ENCODE assay signal across 8 cellular contexts in the genomic region with DNA sequence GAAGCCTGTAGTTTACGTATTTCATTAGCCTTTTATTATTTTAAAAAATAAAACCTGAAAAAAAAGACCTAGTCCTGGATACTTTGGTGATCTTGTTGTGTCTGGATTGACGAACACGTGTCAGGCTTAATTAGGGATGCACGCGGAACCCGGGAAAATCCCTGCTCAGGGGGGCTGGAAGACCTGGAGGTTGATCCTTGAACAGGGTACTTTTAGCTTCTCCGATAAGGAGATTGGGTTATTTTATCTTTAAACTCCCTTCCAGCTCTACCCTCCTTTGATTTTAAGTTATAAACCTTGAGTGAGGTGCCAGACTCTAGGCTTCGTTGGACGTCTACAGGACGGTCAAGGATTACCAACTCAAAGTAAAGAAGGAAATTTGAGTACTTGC. TPM values are rescaled to one million over a fixed set of nuclear protein-coding genes. Genes with fewer than 3 reads are reported as not detected.
A peak's percentile ranks its signal among the peaks of the same experiment; 100 is the strongest.
DNase-seq lines count a peak whose midpoint lies in the region; ATAC-seq and TF ChIP-seq lines count a peak whose summit lies in the region.

No MANE protein-coding gene starts in this region.

- peak overlapping the region; percentile 69 for H3K27ac ChIP-seq in DND-41 (ENCODE audit: low read length)
- H3K27ac ChIP-seq in RWPE2 (ENCODE audit: poor library complexity, severe bottlenecking): no peak overlapping the region
- no peak overlapping the region for H3K27ac ChIP-seq in cardiac muscle cell
- peak overlapping the region; percentile 92 to 96 (median 94) for H3K27ac ChIP-seq in gastrocnemius medialis

- TF ChIP-seq POLR2A in gastrocnemius medialis (IDR thresholded peaks at IDR 0.05): no peak

- in situ Hi-C loops in gastrocnemius medialis (cut with MboI; ENCODE audit: low sequenced_read_pairs in 4 of 4): no loop called here

- H3K9ac ChIP-seq in DND-41 (ENCODE audit: low read depth, low read length): peak overlapping the region; percentile 83

- peak overlapping the region; percentile 31 to 98; a peak in 3 of 4 replicates for H3K4me3 ChIP-seq in DND-41 (ENCODE audit: low read depth in 1 of 2, low read length in 2 of 2)
- H3K4me3 ChIP-seq in H7 (ENCODE audit: insufficient read depth, low read depth, low read length): peak overlapping the region; percentile 48
- H3K4me3 ChIP-seq in RWPE2 (ENCODE audit: severe bottlenecking): peak overlapping the region; percentile 57
- H3K4me3 ChIP-seq in cardiac muscle cell: peak overlapping the region; percentile 60
- peak overlapping the region; percentile 72 to 99 (median 89) for H3K4me3 ChIP-seq in gastrocnemius medialis

- ATAC-seq in DND-41 (ENCODE audit: insufficient read depth, low read depth): no peak
- ATAC-seq in RWPE2 (ENCODE audit: low read depth): peak; percentile 5
- peak; percentile 13 to 23 for ATAC-seq in gastrocnemius medialis

- H2AFZ ChIP-seq in DND-41 (ENCODE audit: low read depth, low read length): peak overlapping the region; percentile 95

- intact Hi-C loops in gastrocnemius medialis (cut with DNase I; ENCODE audit: low total_unique reads): loop anchor here (1.0 to 10.0 kb wide), 3 partner anchors 29 to 161 kb away; a partner anchor contains a TSS

- no peaks in the 10 kb centered on the region for H3K9me3 ChIP-seq in DND-41 (ENCODE audit: insufficient read depth, low read length, severe bottlenecking)
- no peaks in the 10 kb centered on the region for H3K9me3 ChIP-seq in RWPE2 (ENCODE audit: severe bottlenecking)
- H3K9me3 ChIP-seq in cardiac muscle cell (ENCODE audit: low read depth): no peaks in the 10 kb centered on the region
- H3K9me3 ChIP-seq in gastrocnemius medialis: no peaks in the 10 kb centered on the region

- H3K36me3 ChIP-seq in DND-41 (ENCODE audit: insufficient read depth, low read length): peaks cover 18% of the 10 kb centered on the region
- H3K36me3 ChIP-seq in H7 (replicated peaks; ENCODE audit: control insufficient read depth, insufficient read depth, low read length): peaks cover 4% of the 10 kb centered on the region
- H3K36me3 ChIP-seq in RWPE2 (ENCODE audit: low read depth): peaks cover 11% of the 10 kb centered on the region; the same call in 1 of the 2 replicates
- H3K36me3 ChIP-seq in cardiac muscle cell: peaks cover 7% of the 10 kb centered on the region
- peaks cover 0 to 19% of the 10 kb centered on the region in 2 donors for H3K36me3 ChIP-seq in gastrocnemius medialis

- peaks cover 20% of the 10 kb centered on the region for H3K79me2 ChIP-seq in DND-41 (ENCODE audit: insufficient read depth, low read length)

- H4K20me1 ChIP-seq in DND-41 (ENCODE audit: insufficient read depth, low read length): no peaks in the 10 kb centered on the region

- peak overlapping the region; percentile 90 for H3K4me2 ChIP-seq in DND-41 (ENCODE audit: insufficient read depth, low read length)

- H3K4me1 ChIP-seq in DND-41 (ENCODE audit: insufficient read depth, low read length): peaks cover 37% of the 10 kb centered on the region
- peaks cover 8% of the 10 kb centered on the region for H3K4me1 ChIP-seq in RWPE2 (ENCODE audit: insufficient read depth, poor library complexity, severe bottlenecking)
- H3K4me1 ChIP-seq in cardiac muscle cell (ENCODE audit: low read depth): peaks cover 5% of the 10 kb centered on the region
- H3K4me1 ChIP-seq in gastrocnemius medialis: peaks cover 18 to 23% of the 10 kb centered on the region in 2 donors

- DNase-seq in DND-41 (no peak), H7 (peak; percentile 44), RWPE2 (ENCODE audit: low spot score) (no peak), cardiac muscle cell (ENCODE audit: low read depth in 1 of 2, low spot score in 1 of 2) (no peak), gastrocnemius medialis (no peak), NCI-H774 (lab: John Stamatoyannopoulos, UW) (no peak), GM10266 (ENCODE audit: extremely low spot score) (no peak)
- no peak for DNase-seq in effector CD8-positive, alpha-beta T cell (lab: John Stamatoyannopoulos, UW)

- no peak for TF ChIP-seq CTCF in DND-41 (IDR thresholded peaks at IDR 0.05; ENCODE audit: borderline replicate concordance, extremely low read depth, low read length, poor library complexity, severe bottlenecking)
- TF ChIP-seq CTCF in RWPE2 (IDR thresholded peaks at IDR 0.05; ENCODE audit: poor library complexity, severe bottlenecking): no peak
- no peak for TF ChIP-seq CTCF in cardiac muscle cell (IDR thresholded peaks at IDR 0.05; ENCODE audit: low read depth, low read length)
- no peak for TF ChIP-seq CTCF in gastrocnemius medialis (IDR thresholded peaks at IDR 0.05 in 4 of 5, conservative IDR thresholded peaks at IDR 0.05 in 1 of 5)
- no peak for TF ChIP-seq CTCF in GM10266 (IDR thresholded peaks at IDR 0.05; ENCODE audit: control insufficient read depth, insufficient read depth, low read depth, missing control alignments)

- H3K27me3 ChIP-seq in DND-41 (ENCODE audit: insufficient read depth, low read length, poor library complexity) (no peaks in the 10 kb centered on the region), H7 (ENCODE audit: control insufficient read depth, insufficient read depth, low read length) (no peaks in the 10 kb centered on the region; the same call in 1 of the 2 replicates), RWPE2 (ENCODE audit: insufficient read depth, poor library complexity, severe bottlenecking) (no peaks in the 10 kb centered on the region), cardiac muscle cell (no peaks in the 10 kb centered on the region), gastrocnemius medialis (no peaks in the 10 kb centered on the region)

RNA-seq across cellular contexts. Expression of a gene that starts 0.6 kb away (rescaled TPM):
- 30.4 and 33.5 TPM in 2 replicates for total RNA-seq in H7 (2014; rRNA removed; shearing (Covaris generic))
- total RNA-seq in cardiac muscle cell (22.6 and 24.3 TPM in 2 replicates), gastrocnemius medialis (10 to 100 TPM in 2 of 4 donors, 1 to 10 TPM in 2; 7.1 to 25.5 (median 9.8) TPM)
- 18.6 and 25.9 TPM in 2 replicates for polyA plus RNA-seq in cardiac muscle cell

RNA-seq across cellular contexts. Expression of a gene that starts 28.7 kb away (rescaled TPM):
- 45.4 and 65.2 TPM in 2 replicates for total RNA-seq in H7 (2014; rRNA removed; shearing (Covaris generic))
- total RNA-seq in cardiac muscle cell (28.8 and 35.6 TPM in 2 replicates), gastrocnemius medialis (10 to 100 TPM; 15.5 to 26.4 (median 24.9) TPM)
- polyA plus RNA-seq in cardiac muscle cell: 67.8 and 73.1 TPM in 2 replicates

RNA-seq across cellular contexts. Expression of a gene that starts 28.9 kb away (rescaled TPM):
- 4.6 and 5.0 TPM in 2 replicates for total RNA-seq in H7 (2014; rRNA removed; shearing (Covaris generic))
- total RNA-seq in cardiac muscle cell: 9.2 and 9.5 TPM in 2 replicates
- polyA plus RNA-seq in cardiac muscle cell: 4.1 and 5.7 TPM in 2 replicates
- 1 to 10 TPM; 1.4 to 6.5 (median 3.9) TPM for total RNA-seq in gastrocnemius medialis

Comparison
In these comparisons a context has a peak if more than half of its experiments do, and no peak if none do; other contexts are left out.
1. H3K27ac ChIP-seq: peak in DND-41 (single experiment) and gastrocnemius medialis (4 of 4); none in RWPE2 (single experiment) and cardiac muscle cell (single experiment).
2. Peak in every context shown above with its lines, with median percentiles within 50 percentile points of each other: H3K4me3 ChIP-seq.